23 cellular contexts compared by ENCODE assay signal in genomic region chr9:133980864-133981588, GRCh38. TPM values are rescaled to one million over a fixed set of nuclear protein-coding genes. Genes with fewer than 3 reads are reported as not detected.
DNase-seq lines count a peak whose midpoint lies in the region; ATAC-seq and TF ChIP-seq lines count a peak whose summit lies in the region.
"Had no signal": no experiment of that assay in that cellular context is flagged by ENCODE, and none has a peak within 500 bp of the region (broad histone marks: within the 10 kb centered on the region; RNA-seq: fewer than 3 reads in every experiment).

No MANE protein-coding gene starts in this region.

- no peak overlapping the region for H4K8ac ChIP-seq in mesenchymal stem cell (ENCODE audit: low read length)

- H2BK15ac ChIP-seq in mesenchymal stem cell (ENCODE audit: low read depth, poor library complexity, severe bottlenecking) = no peak overlapping the region

- no peaks in the 10 kb centered on the region for H3K9me3 Mint-ChIP-seq in natural killer cell treated with Interleukin-12 subunit alpha and Interleukin-12 subunit beta and Interleukin-15 and Interleukin-18, amount 100 ng/mL, for 72 hours
- H3K9me3 Mint-ChIP-seq in natural killer cell = no peaks in the 10 kb centered on the region
- no peaks in the 10 kb centered on the region for H3K9me3 Mint-ChIP-seq in activated B cell treated with CpG ODN at 0.5 μM for 24 hours
- H3K9me3 Mint-ChIP-seq: activated CD4-positive, alpha-beta memory T cell treated with anti-CD3 and anti-CD28 coated beads for 36 hours; T-cell had no signal

- no peak for ATAC-seq in natural killer cell treated with Interleukin-12 subunit alpha and Interleukin-12 subunit beta and Interleukin-15 and Interleukin-18, amount 100 ng/mL, for 72 hours
- ATAC-seq in natural killer cell (no peak), activated B cell treated with CpG ODN at 0.5 μM for 24 hours (ENCODE audit: low read depth) (no peak), GM19397 (IDR thresholded peaks at IDR 0.05; ENCODE audit: unreplicated experiment) (no peak), GM19023 (IDR thresholded peaks at IDR 0.05; ENCODE audit: unreplicated experiment) (no peak)
- ATAC-seq: T-cell had no signal

- no peak overlapping the region for H2BK5ac ChIP-seq in mesenchymal stem cell (ENCODE audit: low read depth, low read length, poor library complexity, severe bottlenecking)

- H3K4me1 Mint-ChIP-seq in natural killer cell treated with Interleukin-12 subunit alpha and Interleukin-12 subunit beta and Interleukin-15 and Interleukin-18, amount 100 ng/mL, for 72 hours (ENCODE audit: low read depth in 2 of 2) = no peaks in the 10 kb centered on the region
- no peaks in the 10 kb centered on the region for H3K4me1 Mint-ChIP-seq in natural killer cell
- peaks cover 72% of the 10 kb centered on the region for H3K4me1 Mint-ChIP-seq in activated B cell treated with CpG ODN at 0.5 μM for 24 hours
- H3K4me1 Mint-ChIP-seq: T-cell had no signal

- no peak overlapping the region for H2AK5ac ChIP-seq in mesenchymal stem cell (ENCODE audit: low read length, severe bottlenecking)

- no peak overlapping the region for H2AFZ ChIP-seq in mesenchymal stem cell (ENCODE audit: low read depth, low read length)

- no peak overlapping the region for H3K14ac ChIP-seq in mesenchymal stem cell (ENCODE audit: low read length in 2 of 2)

- no peak overlapping the region for H3K4ac ChIP-seq in mesenchymal stem cell (ENCODE audit: low read depth in 1 of 2, low read length in 2 of 2)

- no peak overlapping the region for H3K4me2 ChIP-seq in mesenchymal stem cell (ENCODE audit: low read length, poor library complexity, severe bottlenecking)

- H3K18ac ChIP-seq in mesenchymal stem cell (ENCODE audit: low read depth in 1 of 2, low read length in 2 of 2) = no peak overlapping the region

- H3K9ac ChIP-seq in mesenchymal stem cell (ENCODE audit: low read length) = no peak overlapping the region

- peaks cover 0 to 60% of the 10 kb centered on the region in 2 experiments for H3K36me3 ChIP-seq in mesenchymal stem cell (ENCODE audit: control insufficient read depth in 1 of 2, insufficient read depth in 2 of 2, low read depth in 1 of 2, low read length in 2 of 2)
- H3K36me3 ChIP-seq: breast epithelium, esophagus squamous epithelium, heart right ventricle, Peyer's patch, suprapubic skin had no signal

- H3K9me3 ChIP-seq in mesenchymal stem cell (ENCODE audit: control insufficient read depth, low read length) = no peaks in the 10 kb centered on the region
- H3K9me3 ChIP-seq: breast epithelium, esophagus squamous epithelium, heart right ventricle, Peyer's patch, suprapubic skin had no signal

- POLR2A ChIA-PET in activated B cell treated with CpG ODN at 0.5 μM for 24 hours (lab: Charles Lee) = interaction anchor here (0.5 to 1.5 kb wide), 4 partner anchors 10 to 193 kb away, joined by 3 to 6 read pairs (median 4); no protein-coding TSS in a partner anchor

- no peaks in the 10 kb centered on the region for H3K36me3 Mint-ChIP-seq in natural killer cell treated with Interleukin-12 subunit alpha and Interleukin-12 subunit beta and Interleukin-15 and Interleukin-18, amount 100 ng/mL, for 72 hours
- H3K36me3 Mint-ChIP-seq in natural killer cell = no peaks in the 10 kb centered on the region
- H3K36me3 Mint-ChIP-seq in activated B cell treated with CpG ODN at 0.5 μM for 24 hours (ENCODE audit: low read depth) = peaks cover 23% of the 10 kb centered on the region
- H3K36me3 Mint-ChIP-seq: activated CD4-positive, alpha-beta memory T cell treated with anti-CD3 and anti-CD28 coated beads for 36 hours; activated naive CD8-positive, alpha-beta T cell; T-cell had no signal

- WGBS in mesenchymal stem cell = 95% methylated on average over 24 of the region's 25 CpGs

- no peak overlapping the region for H3K4me3 Mint-ChIP-seq in natural killer cell treated with Interleukin-12 subunit alpha and Interleukin-12 subunit beta and Interleukin-15 and Interleukin-18, amount 100 ng/mL, for 72 hours
- no peak overlapping the region for H3K4me3 Mint-ChIP-seq in natural killer cell
- H3K4me3 Mint-ChIP-seq in activated B cell treated with CpG ODN at 0.5 μM for 24 hours = peak overlapping the region; percentile 74
- H3K4me3 Mint-ChIP-seq: activated CD4-positive, alpha-beta memory T cell treated with anti-CD3 and anti-CD28 coated beads for 36 hours; activated naive CD8-positive, alpha-beta T cell; T-cell had no signal

- H3K27me3 Mint-ChIP-seq in natural killer cell treated with Interleukin-12 subunit alpha and Interleukin-12 subunit beta and Interleukin-15 and Interleukin-18, amount 100 ng/mL, for 72 hours = no peaks in the 10 kb centered on the region
- H3K27me3 Mint-ChIP-seq in natural killer cell (ENCODE audit: low read depth in 2 of 2) = no peaks in the 10 kb centered on the region
- no peaks in the 10 kb centered on the region for H3K27me3 Mint-ChIP-seq in activated B cell treated with CpG ODN at 0.5 μM for 24 hours
- H3K27me3 Mint-ChIP-seq: activated CD4-positive, alpha-beta memory T cell treated with anti-CD3 and anti-CD28 coated beads for 36 hours; activated naive CD8-positive, alpha-beta T cell; T-cell had no signal

- no peak overlapping the region for H3K23ac ChIP-seq in mesenchymal stem cell (ENCODE audit: low read length in 2 of 2)

- H4K91ac ChIP-seq in mesenchymal stem cell (ENCODE audit: low read length) = peak overlapping the region; percentile 1

- H2BK12ac ChIP-seq in mesenchymal stem cell (ENCODE audit: low read length in 2 of 2) = no peak overlapping the region

- no peak overlapping the region for H2BK120ac ChIP-seq in mesenchymal stem cell (ENCODE audit: low read depth, low read length)

- no peaks in the 10 kb centered on the region for H3K27me3 ChIP-seq in mesenchymal stem cell (ENCODE audit: control insufficient read depth in 1 of 2, insufficient read depth in 1 of 2, low read length in 2 of 2)
- H3K27me3 ChIP-seq: breast epithelium, esophagus squamous epithelium, heart right ventricle, Peyer's patch, suprapubic skin had no signal

- H3K4me1 ChIP-seq in mesenchymal stem cell (ENCODE audit: control insufficient read depth, insufficient read depth, low read depth, low read length) = peaks cover 71% of the 10 kb centered on the region
- H3K4me1 ChIP-seq: breast epithelium had no signal

- intact Hi-C loops in natural killer cell (cut with micrococcal nuclease) = no loop called here
- intact Hi-C loops in activated B cell treated with CpG ODN at 0.5 μM for 24 hours (cut with micrococcal nuclease) = no loop called here

- H3K27ac ChIP-seq in mesenchymal stem cell (ENCODE audit: low read length, poor library complexity, severe bottlenecking) = no peak overlapping the region
- H3K27ac ChIP-seq: breast epithelium, esophagus squamous epithelium, suprapubic skin had no signal

- peak; percentile 56 for DNase-seq in natural killer cell treated with Interleukin-12 subunit alpha and Interleukin-12 subunit beta and Interleukin-15 and Interleukin-18, amount 100 ng/mL, for 72 hours (ENCODE audit: low spot score)
- DNase-seq in natural killer cell (no peak), activated B cell treated with CpG ODN at 0.5 μM for 24 hours (no peak), mesenchymal stem cell (no peak), islet precursor cell (no peak)
- DNase-seq in stimulated activated naive CD4-positive, alpha-beta T cell treated with Interleukin-2 at 50 U/mL for 16 hours (lab: John Stamatoyannopoulos, UW) = no peak
- DNase-seq: activated CD4-positive, alpha-beta memory T cell treated with anti-CD3 and anti-CD28 coated beads for 36 hours; activated T-cell treated with anti-CD3 and anti-CD28 coated beads, Interleukin-2, amount 50 U/mL, for 1 hour; COR-L47; esophagus squamous epithelium; heart right ventricle; MM.1S; NCI-H2029 treated with DMSO at 0.1 percent for 48 hours; NCI-H526 treated with DMSO at 0.1 percent for 48 hours; occipital lobe; stimulated activated CD4-positive, alpha-beta T cell treated with anti-CD3 and anti-CD28 coated beads, Interleukin-4, amount 100 ng/mL, for 1 hour; T-cell had no signal

- H3K4me3 ChIP-seq in mesenchymal stem cell (ENCODE audit: insufficient read depth in 1 of 2, low read depth in 1 of 2, low read length in 2 of 2) = no peak overlapping the region
- H3K4me3 ChIP-seq: breast epithelium, esophagus squamous epithelium, heart right ventricle, Peyer's patch, suprapubic skin had no signal

- CTCF ChIA-PET in activated B cell treated with CpG ODN at 0.5 μM for 24 hours (lab: Charles Lee) = no interaction called here

- TF ChIP-seq CTCF in natural killer cell (IDR thresholded peaks at IDR 0.05) = no peak
- no peak for TF ChIP-seq CTCF in activated B cell treated with CpG ODN at 0.5 μM for 24 hours (IDR thresholded peaks at IDR 0.05)

- H3K27ac Mint-ChIP-seq in natural killer cell treated with Interleukin-12 subunit alpha and Interleukin-12 subunit beta and Interleukin-15 and Interleukin-18, amount 100 ng/mL, for 72 hours = no peak overlapping the region
- H3K27ac Mint-ChIP-seq in natural killer cell (no peak overlapping the region), activated B cell treated with CpG ODN at 0.5 μM for 24 hours (peak overlapping the region; percentile 61)
- H3K27ac Mint-ChIP-seq: activated CD4-positive, alpha-beta memory T cell treated with anti-CD3 and anti-CD28 coated beads for 36 hours; activated naive CD8-positive, alpha-beta T cell; T-cell had no signal

- H3K79me1 ChIP-seq in mesenchymal stem cell (replicated peaks; ENCODE audit: low read length, poor library complexity, severe bottlenecking) = peaks cover 3% of the 10 kb centered on the region

RNA-seq across cellular contexts. Expression of gene VAV2, which starts 11.1 kb away (rescaled TPM):
- 1 to 10 TPM; 1.9 to 6.7 TPM for total RNA-seq in natural killer cell treated with Interleukin-12 subunit alpha and Interleukin-12 subunit beta and Interleukin-15 and Interleukin-18, amount 100 ng/mL, for 72 hours
- total RNA-seq in natural killer cell (1 to 10 TPM; 3.9 to 5.1 (median 4.8) TPM), activated B cell treated with CpG ODN at 0.5 μM for 24 hours (92.9 and 99.6 TPM in 2 replicates)
- polyA plus RNA-seq in mesenchymal stem cell (2013, experiment 1 of 2) = 11.6 TPM
- 11.1 TPM for polyA plus RNA-seq in mesenchymal stem cell (2013, experiment 2 of 2)

RNA-seq across cellular contexts. Expression of gene BRD3OS, which starts 44.3 kb away (rescaled TPM):
- total RNA-seq in natural killer cell treated with Interleukin-12 subunit alpha and Interleukin-12 subunit beta and Interleukin-15 and Interleukin-18, amount 100 ng/mL, for 72 hours = 10 to 100 TPM in 1 of 2 donors, 1 to 10 TPM in 1; 9.6 to 10.7 TPM
- 1 to 10 TPM; 5.5 to 6.8 (median 6.5) TPM for total RNA-seq in natural killer cell
- total RNA-seq in activated B cell treated with CpG ODN at 0.5 μM for 24 hours = 17.3 and 19.3 TPM in 2 replicates
- polyA plus RNA-seq in mesenchymal stem cell (2013, experiment 1 of 2) = 23.6 TPM
- polyA plus RNA-seq in mesenchymal stem cell (2013, experiment 2 of 2) = 26.5 TPM

Comparison
In these comparisons a context has a peak if more than half of its experiments do, and no peak if none do; other contexts are left out.
1. RNA of gene VAV2, which starts 11.1 kb away (total RNA-seq): 92.9 to 99.6 TPM in activated B cell treated with CpG ODN at 0.5 μM for 24 hours; 1.9 to 6.7 TPM in natural killer cell treated with Interleukin-12 subunit alpha and Interleukin-12 subunit beta and Interleukin-15 and Interleukin-18, amount 100 ng/mL, for 72 hours and 3.9 to 5.1 TPM in natural killer cell; every median in the first group is over 10 times any median in the second.